Comparison of ENCODE assay signal across 8 cellular contexts in the genomic region with DNA sequence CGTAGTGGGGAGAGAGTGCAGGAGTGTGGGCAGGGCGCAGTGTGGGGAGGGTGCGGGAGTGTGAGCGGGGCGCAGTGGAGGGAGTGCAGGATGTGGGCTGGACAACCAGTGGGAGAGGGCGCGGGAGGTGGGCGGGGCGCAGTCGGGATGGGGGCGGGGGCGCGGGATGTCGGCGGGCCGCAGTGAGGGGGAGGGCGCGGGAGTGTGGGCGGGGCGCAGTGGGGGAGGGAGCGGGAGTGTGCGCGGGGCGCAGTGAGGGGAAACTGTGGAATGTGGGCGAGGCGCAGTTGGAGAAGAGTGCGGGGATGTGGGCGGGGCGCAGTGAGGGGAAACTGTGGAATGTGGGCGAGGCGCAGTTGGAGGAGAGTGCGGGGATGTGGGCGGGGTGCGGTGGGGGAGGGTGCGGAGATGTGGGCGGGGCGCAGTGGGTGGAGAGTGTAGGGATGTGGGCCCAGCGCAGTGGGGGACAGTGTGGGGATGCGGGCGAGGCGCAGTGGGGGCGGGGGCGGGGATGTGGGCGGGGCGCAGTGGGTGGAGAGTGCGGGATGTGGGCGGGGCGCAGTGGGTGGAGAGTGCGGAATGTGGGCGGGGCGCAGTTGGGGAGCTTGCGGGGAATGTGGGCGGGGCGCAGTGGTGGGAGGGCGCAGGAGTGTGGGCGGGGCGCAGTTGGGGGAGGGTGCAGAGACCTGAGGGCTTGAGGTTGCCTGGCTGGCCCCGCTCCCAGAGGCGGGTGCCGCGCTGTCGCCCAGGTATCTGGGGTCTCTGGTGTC. TPM values are rescaled to one million over a fixed set of nuclear protein-coding genes. Genes with fewer than 3 reads are reported as not detected.
A peak's percentile ranks its signal among the peaks of the same experiment; 100 is the strongest.
DNase-seq lines count a peak whose midpoint lies in the region; ATAC-seq and TF ChIP-seq lines count a peak whose summit lies in the region.

A gene (plus strand): TSS at position 723 of the 770 bp plus-strand sequence. CDS start 257 bp downstream, outside the sequence.

- no peaks in the 10 kb centered on the region for H3K36me3 ChIP-seq in esophagus muscularis mucosa
- H3K36me3 ChIP-seq in muscle layer of duodenum (ENCODE audit: control insufficient read depth in 1 of 2, insufficient read depth in 2 of 2, low read length in 2 of 2), result no peaks in the 10 kb centered on the region
- H3K36me3 ChIP-seq in thoracic aorta, result no peaks in the 10 kb centered on the region

- H3K9me3 ChIP-seq in esophagus muscularis mucosa (no peaks in the 10 kb centered on the region), muscle layer of duodenum (ENCODE audit: control insufficient read depth in 1 of 2, low read length in 2 of 2) (no peaks in the 10 kb centered on the region), thoracic aorta (no peaks in the 10 kb centered on the region)

- intact Hi-C loops in esophagus muscularis mucosa (cut with DNase I), result loop anchor here (5.0 kb wide), 1 partner anchor 147 kb away; a partner anchor contains a TSS

- H3K4me3 ChIP-seq in AG10803 (ENCODE audit: low read length) (peak within 1 kb of the TSS; percentile 84), esophagus muscularis mucosa (peak within 1 kb of the TSS; percentile 61 to 73 (median 62)), muscle layer of duodenum (ENCODE audit: low read depth in 1 of 2, low read length in 2 of 2) (peak within 1 kb of the TSS; percentile 7 to 72), thoracic aorta (peak within 1 kb of the TSS; percentile 80)

- H3K27ac ChIP-seq in esophagus muscularis mucosa (replicated peaks in 1 of 4) (peak within 1 kb of the TSS; percentile 75 to 92 (median 84)), muscle layer of duodenum (ENCODE audit: low read length) (no peak within 1 kb of the TSS), thoracic aorta (peak within 1 kb of the TSS; percentile 88 to 95)

- H3K4me1 ChIP-seq in esophagus muscularis mucosa (peaks cover 11 to 59% (median 29%) of the 10 kb centered on the region in 4 donors), muscle layer of duodenum (ENCODE audit: control insufficient read depth in 1 of 2, insufficient read depth in 2 of 2, low read length in 2 of 2) (peaks cover 0 to 18% of the 10 kb centered on the region in 2 donors), thoracic aorta (ENCODE audit: control insufficient read depth in 1 of 2, low read depth in 2 of 2) (peaks cover 0 to 53% of the 10 kb centered on the region in 2 donors)

- TF ChIP-seq POLR2A in esophagus muscularis mucosa (IDR thresholded peaks at IDR 0.05; ENCODE audit: low read depth), result no peak

- H3K27me3 ChIP-seq in esophagus muscularis mucosa (peaks cover 0 to 4% (median 0%) of the 10 kb centered on the region in 4 donors), muscle layer of duodenum (ENCODE audit: low read depth, low read length) (no peaks in the 10 kb centered on the region), thoracic aorta (replicated peaks; ENCODE audit: insufficient read depth) (no peaks in the 10 kb centered on the region)

- TF ChIP-seq CTCF in AG10803 (conservative IDR thresholded peaks at IDR 0.05; ENCODE audit: low read length) (no peak), esophagus muscularis mucosa (IDR thresholded peaks at IDR 0.05) (no peak), thoracic aorta (IDR thresholded peaks at IDR 0.05) (no peak)

- DNase-seq in AG10803 (ENCODE audit: low read depth) (peak; percentile 91), HuH-7.5 (ENCODE audit: low spot score) (peak; percentile 77), activated T-cell treated with anti-CD3 and anti-CD28 coated beads for 1 hour (ENCODE audit: low read depth) (peak; percentile 49), esophagus muscularis mucosa (ENCODE audit: extremely low spot score) (peak; percentile 94), thoracic aorta (ENCODE audit: low spot score) (peak; percentile 36)

- TF ChIP-seq EP300 in esophagus muscularis mucosa (IDR thresholded peaks at IDR 0.05), result no peak

- ATAC-seq in thoracic aorta (ENCODE audit: insufficient number of reproducible peaks, low FRiP score, low read depth) (peak; percentile 34), GM19467 (IDR thresholded peaks at IDR 0.05; ENCODE audit: unreplicated experiment) (no peak), HG02840 (IDR thresholded peaks at IDR 0.05; ENCODE audit: low FRiP score, unreplicated experiment) (no peak)

- WGBS in esophagus muscularis mucosa, result 2% methylated on average over 40 of the region's 62 CpGs

RNA-seq across cellular contexts. Expression of the gene that starts here (rescaled TPM):
- total RNA-seq in esophagus muscularis mucosa, result 1 to 10 TPM in 3 of 4 donors, under 1 TPM in 1; 0.83 to 4.5 (median 1.3) TPM
- total RNA-seq in thoracic aorta, result 1 to 10 TPM in 1 of 2 donors, not detected in 1; 1.8 TPM

Comparison
In these comparisons a context has a peak if more than half of its experiments do, and no peak if none do; other contexts are left out.
1. DNase-seq: peak in every context shown above with its lines; median percentile 94 in esophagus muscularis mucosa; 91 in AG10803; 77 in HuH-7.5; 49 in activated T-cell treated with anti-CD3 and anti-CD28 coated beads for 1 hour; 36 in thoracic aorta.